Comparison of ENCODE assay signal across 1 cellular context in the genomic region with DNA sequence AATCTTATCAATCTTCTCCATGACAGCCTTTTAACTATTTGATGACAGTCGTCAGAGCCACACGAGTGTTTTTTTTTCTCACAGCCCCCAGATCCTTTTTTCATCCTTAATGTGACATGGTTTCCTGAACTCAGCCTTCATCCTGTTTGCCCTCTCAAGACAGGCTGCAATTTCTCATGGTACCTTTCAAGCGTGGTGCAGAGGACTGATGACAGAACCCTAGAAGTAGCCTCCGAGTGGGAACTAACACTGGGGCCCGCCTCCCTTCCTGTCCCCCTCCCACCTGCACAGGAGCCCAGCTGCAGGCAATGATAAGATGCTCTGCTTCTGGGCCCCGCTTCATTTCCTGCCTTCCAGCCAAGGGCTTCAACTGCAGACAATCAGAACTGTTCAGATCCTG.
TF ChIP-seq lines count a peak whose summit lies in the region.

No MANE protein-coding gene starts in this region.

TF ChIP-seq in K562, 482 proteins besides CTCF, POLR2A, EP300 and RAD21 (continued from another document and continues in another):
- no peak for TF ChIP-seq HNRNPL (IDR thresholded peaks at IDR 0.05; ENCODE audit: low read depth, low read length)
- TF ChIP-seq, protein P1, sequence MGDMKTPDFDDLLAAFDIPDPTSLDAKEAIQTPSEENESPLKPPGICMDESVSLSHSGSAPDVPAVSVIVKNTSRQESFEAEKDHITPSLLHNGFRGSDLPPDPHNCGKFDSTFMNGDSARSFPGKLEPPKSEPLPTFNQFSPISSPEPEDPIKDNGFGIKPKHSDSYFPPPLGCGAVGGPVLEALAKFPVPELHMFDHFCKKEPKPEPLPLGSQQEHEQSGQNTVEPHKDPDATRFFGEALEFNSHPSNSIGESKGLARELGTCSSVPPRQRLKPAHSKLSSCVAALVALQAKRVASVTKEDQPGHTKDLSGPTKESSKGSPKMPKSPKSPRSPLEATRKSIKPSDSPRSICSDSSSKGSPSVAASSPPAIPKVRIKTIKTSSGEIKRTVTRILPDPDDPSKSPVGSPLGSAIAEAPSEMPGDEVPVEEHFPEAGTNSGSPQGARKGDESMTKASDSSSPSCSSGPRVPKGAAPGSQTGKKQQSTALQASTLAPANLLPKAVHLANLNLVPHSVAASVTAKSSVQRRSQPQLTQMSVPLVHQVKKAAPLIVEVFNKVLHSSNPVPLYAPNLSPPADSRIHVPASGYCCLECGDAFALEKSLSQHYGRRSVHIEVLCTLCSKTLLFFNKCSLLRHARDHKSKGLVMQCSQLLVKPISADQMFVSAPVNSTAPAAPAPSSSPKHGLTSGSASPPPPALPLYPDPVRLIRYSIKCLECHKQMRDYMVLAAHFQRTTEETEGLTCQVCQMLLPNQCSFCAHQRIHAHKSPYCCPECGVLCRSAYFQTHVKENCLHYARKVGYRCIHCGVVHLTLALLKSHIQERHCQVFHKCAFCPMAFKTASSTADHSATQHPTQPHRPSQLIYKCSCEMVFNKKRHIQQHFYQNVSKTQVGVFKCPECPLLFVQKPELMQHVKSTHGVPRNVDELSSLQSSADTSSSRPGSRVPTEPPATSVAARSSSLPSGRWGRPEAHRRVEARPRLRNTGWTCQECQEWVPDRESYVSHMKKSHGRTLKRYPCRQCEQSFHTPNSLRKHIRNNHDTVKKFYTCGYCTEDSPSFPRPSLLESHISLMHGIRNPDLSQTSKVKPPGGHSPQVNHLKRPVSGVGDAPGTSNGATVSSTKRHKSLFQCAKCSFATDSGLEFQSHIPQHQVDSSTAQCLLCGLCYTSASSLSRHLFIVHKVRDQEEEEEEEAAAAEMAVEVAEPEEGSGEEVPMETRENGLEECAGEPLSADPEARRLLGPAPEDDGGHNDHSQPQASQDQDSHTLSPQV (IDR thresholded peaks at IDR 0.05): no peak
- no peak; the same call in 1 of the 2 replicates for TF ChIP-seq CHAMP1 (IDR thresholded peaks at IDR 0.05)
- TF ChIP-seq ZNF354B (CRISPR knock-in tag; IDR thresholded peaks at IDR 0.05): no peak
- TF ChIP-seq MAX (CRISPR knock-in tag; IDR thresholded peaks at IDR 0.05): no peak
- TF ChIP-seq, protein P2, sequence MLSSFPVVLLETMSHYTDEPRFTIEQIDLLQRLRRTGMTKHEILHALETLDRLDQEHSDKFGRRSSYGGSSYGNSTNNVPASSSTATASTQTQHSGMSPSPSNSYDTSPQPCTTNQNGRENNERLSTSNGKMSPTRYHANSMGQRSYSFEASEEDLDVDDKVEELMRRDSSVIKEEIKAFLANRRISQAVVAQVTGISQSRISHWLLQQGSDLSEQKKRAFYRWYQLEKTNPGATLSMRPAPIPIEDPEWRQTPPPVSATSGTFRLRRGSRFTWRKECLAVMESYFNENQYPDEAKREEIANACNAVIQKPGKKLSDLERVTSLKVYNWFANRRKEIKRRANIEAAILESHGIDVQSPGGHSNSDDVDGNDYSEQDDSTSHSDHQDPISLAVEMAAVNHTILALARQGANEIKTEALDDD (IDR thresholded peaks at IDR 0.05): no peak
- TF ChIP-seq ERF (CRISPR knock-in tag; IDR thresholded peaks at IDR 0.05): no peak
- TF ChIP-seq ARID4B (CRISPR knock-in tag; IDR thresholded peaks at IDR 0.05): no peak
- 0 out of 2 replicates have a peak, but pooled peaks have one; percentile 65 for TF ChIP-seq ZKSCAN8 (CRISPR knock-in tag; IDR thresholded peaks at IDR 0.05)
- TF ChIP-seq POLR2B (IDR thresholded peaks at IDR 0.05; ENCODE audit: low read depth, partially characterized antibody): no peak
- TF ChIP-seq, protein P3, sequence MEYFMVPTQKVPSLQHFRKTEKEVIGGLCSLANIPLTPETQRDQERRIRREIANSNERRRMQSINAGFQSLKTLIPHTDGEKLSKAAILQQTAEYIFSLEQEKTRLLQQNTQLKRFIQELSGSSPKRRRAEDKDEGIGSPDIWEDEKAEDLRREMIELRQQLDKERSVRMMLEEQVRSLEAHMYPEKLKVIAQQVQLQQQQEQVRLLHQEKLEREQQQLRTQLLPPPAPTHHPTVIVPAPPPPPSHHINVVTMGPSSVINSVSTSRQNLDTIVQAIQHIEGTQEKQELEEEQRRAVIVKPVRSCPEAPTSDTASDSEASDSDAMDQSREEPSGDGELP (CRISPR knock-in tag; IDR thresholded peaks at IDR 0.05; ENCODE audit: borderline replicate concordance): peak; percentile 80
- TF ChIP-seq ZNF551 (CRISPR knock-in tag; IDR thresholded peaks at IDR 0.05): no peak
- TF ChIP-seq BCL6 (CRISPR knock-in tag; IDR thresholded peaks at IDR 0.05): no peak
- no peak for TF ChIP-seq HDAC6 (IDR thresholded peaks at IDR 0.05; ENCODE audit: low read depth, low read length)
- no peak for TF ChIP-seq MAFK (IDR thresholded peaks at IDR 0.05; ENCODE audit: low read length)
- no peak for TF ChIP-seq JUNB (CRISPR knock-in tag; conservative IDR thresholded peaks at IDR 0.05)
- TF ChIP-seq CBX5 (IDR thresholded peaks at IDR 0.05; ENCODE audit: borderline replicate concordance, low read depth): no peak
- TF ChIP-seq, protein P4, sequence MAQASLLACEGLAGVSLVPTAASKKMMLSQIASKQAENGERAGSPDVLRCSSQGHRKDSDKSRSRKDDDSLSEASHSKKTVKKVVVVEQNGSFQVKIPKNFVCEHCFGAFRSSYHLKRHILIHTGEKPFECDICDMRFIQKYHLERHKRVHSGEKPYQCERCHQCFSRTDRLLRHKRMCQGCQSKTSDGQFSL (CRISPR knock-in tag; IDR thresholded peaks at IDR 0.05): no peak
- TF ChIP-seq, protein P4 (tag; IDR thresholded peaks at IDR 0.05): no peak
- TF ChIP-seq CHD1 (IDR thresholded peaks at IDR 0.05; ENCODE audit: low read length): no peak
- no peak for TF ChIP-seq CSDE1 (IDR thresholded peaks at IDR 0.05)
- TF ChIP-seq NR4A1 (CRISPR knock-in tag; IDR thresholded peaks at IDR 0.05): no peak
- no peak; the same call in 1 of the 2 replicates for TF ChIP-seq NR4A1 (tag; IDR thresholded peaks at IDR 0.05)
- TF ChIP-seq, protein P5, sequence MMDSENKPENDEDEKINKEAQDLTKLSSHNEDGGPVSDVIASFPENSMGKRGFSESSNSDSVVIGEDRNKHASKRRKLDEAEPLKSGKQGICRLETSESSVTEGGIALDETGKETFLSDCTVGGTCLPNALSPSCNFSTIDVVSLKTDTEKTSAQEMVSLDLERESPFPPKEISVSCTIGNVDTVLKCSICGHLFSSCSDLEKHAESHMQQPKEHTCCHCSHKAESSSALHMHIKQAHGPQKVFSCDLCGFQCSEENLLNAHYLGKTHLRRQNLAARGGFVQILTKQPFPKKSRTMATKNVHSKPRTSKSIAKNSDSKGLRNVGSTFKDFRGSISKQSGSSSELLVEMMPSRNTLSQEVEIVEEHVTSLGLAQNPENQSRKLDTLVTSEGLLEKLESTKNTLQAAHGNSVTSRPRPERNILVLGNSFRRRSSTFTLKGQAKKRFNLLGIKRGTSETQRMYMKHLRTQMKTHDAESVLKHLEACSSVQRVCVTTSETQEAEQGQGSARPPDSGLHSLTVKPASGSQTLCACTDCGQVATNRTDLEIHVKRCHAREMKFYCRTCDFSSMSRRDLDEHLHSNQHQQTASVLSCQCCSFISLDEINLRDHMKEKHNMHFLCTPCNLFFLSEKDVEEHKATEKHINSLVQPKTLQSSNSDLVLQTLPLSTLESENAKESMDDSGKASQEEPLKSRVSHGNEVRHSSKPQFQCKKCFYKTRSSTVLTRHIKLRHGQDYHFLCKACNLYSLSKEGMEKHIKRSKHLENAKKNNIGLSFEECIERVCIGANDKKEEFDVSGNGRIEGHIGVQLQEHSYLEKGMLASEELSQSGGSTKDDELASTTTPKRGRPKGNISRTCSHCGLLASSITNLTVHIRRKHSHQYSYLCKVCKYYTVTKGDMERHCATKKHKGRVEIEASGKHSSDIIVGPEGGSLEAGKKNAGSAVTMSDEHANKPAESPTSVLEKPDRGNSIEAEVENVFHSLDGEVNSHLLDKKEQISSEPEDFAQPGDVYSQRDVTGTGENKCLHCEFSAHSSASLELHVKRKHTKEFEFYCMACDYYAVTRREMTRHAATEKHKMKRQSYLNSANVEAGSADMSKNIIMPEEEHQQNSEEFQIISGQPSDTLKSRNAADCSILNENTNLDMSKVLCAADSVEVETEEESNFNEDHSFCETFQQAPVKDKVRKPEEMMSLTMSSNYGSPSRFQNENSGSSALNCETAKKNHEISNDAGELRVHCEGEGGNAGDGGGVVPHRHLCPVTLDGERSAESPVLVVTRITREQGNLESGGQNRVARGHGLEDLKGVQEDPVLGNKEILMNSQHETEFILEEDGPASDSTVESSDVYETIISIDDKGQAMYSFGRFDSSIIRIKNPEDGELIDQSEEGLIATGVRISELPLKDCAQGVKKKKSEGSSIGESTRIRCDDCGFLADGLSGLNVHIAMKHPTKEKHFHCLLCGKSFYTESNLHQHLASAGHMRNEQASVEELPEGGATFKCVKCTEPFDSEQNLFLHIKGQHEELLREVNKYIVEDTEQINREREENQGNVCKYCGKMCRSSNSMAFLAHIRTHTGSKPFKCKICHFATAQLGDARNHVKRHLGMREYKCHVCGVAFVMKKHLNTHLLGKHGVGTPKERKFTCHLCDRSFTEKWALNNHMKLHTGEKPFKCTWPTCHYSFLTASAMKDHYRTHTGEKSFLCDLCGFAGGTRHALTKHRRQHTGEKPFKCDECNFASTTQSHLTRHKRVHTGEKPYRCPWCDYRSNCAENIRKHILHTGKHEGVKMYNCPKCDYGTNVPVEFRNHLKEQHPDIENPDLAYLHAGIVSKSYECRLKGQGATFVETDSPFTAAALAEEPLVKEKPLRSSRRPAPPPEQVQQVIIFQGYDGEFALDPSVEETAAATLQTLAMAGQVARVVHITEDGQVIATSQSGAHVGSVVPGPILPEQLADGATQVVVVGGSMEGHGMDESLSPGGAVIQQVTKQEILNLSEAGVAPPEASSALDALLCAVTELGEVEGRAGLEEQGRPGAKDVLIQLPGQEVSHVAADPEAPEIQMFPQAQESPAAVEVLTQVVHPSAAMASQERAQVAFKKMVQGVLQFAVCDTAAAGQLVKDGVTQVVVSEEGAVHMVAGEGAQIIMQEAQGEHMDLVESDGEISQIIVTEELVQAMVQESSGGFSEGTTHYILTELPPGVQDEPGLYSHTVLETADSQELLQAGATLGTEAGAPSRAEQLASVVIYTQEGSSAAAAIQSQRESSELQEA (IDR thresholded peaks at IDR 0.05; ENCODE audit: low read depth): no peak
- TF ChIP-seq ZNF3 (CRISPR knock-in tag; IDR thresholded peaks at IDR 0.05): no peak
- no peak for TF ChIP-seq FOXA1 (IDR thresholded peaks at IDR 0.05; ENCODE audit: borderline replicate concordance)
- peak; percentile 77 for TF ChIP-seq GATA2 (CRISPR knock-in tag; IDR thresholded peaks at IDR 0.05)
- no peak for TF ChIP-seq ZNF561 (CRISPR knock-in tag; conservative IDR thresholded peaks at IDR 0.05)
